1 cellular context compared by ENCODE assay signal in the genomic region with DNA sequence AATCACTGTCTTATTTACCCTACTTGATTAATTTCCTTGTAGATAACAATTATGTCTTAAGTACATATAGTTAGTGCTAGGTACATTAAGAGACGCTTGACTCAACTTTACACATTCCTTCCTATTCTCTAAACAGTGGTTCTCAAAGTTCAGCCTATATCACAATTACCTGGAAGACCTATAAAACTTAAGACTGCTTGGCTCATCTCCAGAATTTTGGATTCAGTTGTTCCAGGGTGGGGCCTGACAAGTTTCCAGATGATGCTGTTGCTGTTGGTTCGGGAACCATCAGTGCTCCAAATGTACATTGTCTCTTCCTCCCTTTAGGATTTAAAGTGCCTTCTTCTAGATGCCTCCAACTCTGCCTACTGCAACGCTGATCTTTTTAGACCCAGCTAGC.
TF ChIP-seq lines count a peak whose summit lies in the region.

No MANE protein-coding gene starts in this region.

TF ChIP-seq in K562, 482 proteins besides CTCF, POLR2A, EP300 and RAD21:
- TF ChIP-seq SMAD4 (CRISPR knock-in tag; conservative IDR thresholded peaks at IDR 0.05): no peak
- no peak for TF ChIP-seq CHD1 (IDR thresholded peaks at IDR 0.05; ENCODE audit: low read length)
- no peak for TF ChIP-seq SRSF9 (IDR thresholded peaks at IDR 0.05; ENCODE audit: borderline replicate concordance, low read depth, low read length)
- TF ChIP-seq IRF1 (CRISPR knock-in tag; IDR thresholded peaks at IDR 0.05; ENCODE audit: borderline replicate concordance): no peak
- no peak for TF ChIP-seq ETV5 (CRISPR knock-in tag; IDR thresholded peaks at IDR 0.05; ENCODE audit: low read depth)
- no peak for TF ChIP-seq CBFB (CRISPR knock-in tag; IDR thresholded peaks at IDR 0.05)
